ENCODE assay signal across 8 cellular contexts in the genomic region with DNA sequence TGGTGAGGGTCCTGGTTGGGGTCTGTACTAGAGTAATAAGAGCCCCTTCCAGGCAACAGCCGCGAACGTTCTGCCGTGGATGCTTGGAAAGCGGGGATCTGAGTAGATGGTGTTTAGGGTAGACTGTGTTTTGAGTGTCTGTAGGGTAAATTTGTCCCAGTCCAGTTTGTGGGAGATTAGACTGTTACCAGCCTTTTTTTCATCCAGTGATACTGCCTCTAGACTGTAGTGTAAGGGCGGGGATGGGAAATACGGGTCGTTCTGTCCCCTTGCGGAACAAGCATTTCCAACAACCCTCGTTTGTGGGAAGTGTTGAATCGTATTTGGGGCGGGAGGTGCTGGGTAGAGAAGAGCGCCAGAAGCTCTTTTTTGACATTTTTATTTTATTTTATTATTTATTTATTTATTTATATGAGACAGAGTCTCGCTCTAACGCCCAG. TPM values are rescaled to one million over a fixed set of nuclear protein-coding genes. Genes with fewer than 3 reads are reported as not detected.
DNase-seq lines count a peak whose midpoint lies in the region; ATAC-seq and TF ChIP-seq lines count a peak whose summit lies in the region.

No MANE protein-coding gene starts in this region.

- H3K27me3 ChIP-seq in A673 (replicated peaks; ENCODE audit: insufficient read depth, low read depth, low read length, poor library complexity) (no peaks in the 10 kb centered on the region), brain microvascular endothelial cell (replicated peaks) (no peaks in the 10 kb centered on the region)

- H3K36me3 ChIP-seq in A673 (ENCODE audit: insufficient read depth, low read length, poor library complexity, severe bottlenecking) = peaks cover 16% of the 10 kb centered on the region
- H3K36me3 ChIP-seq in brain microvascular endothelial cell (replicated peaks) = peaks cover 2% of the 10 kb centered on the region

- POLR2A ChIA-PET in A673 (lab: Charles Lee; ENCODE audit: low non-redundant PET) = no interaction called here

- TF ChIP-seq CTCF in A673 (conservative IDR thresholded peaks at IDR 0.05; ENCODE audit: low read depth, low read length) = no peak
- TF ChIP-seq CTCF in brain microvascular endothelial cell (IDR thresholded peaks at IDR 0.05; ENCODE audit: low read depth, low read length, missing control alignments) = no peak

- H3K4me3 ChIP-seq in A673 (ENCODE audit: low read depth, low read length, poor library complexity, severe bottlenecking) (peak overlapping the region; percentile 95), brain microvascular endothelial cell (ENCODE audit: low read depth, low read length) (peak overlapping the region; percentile 94)

- ATAC-seq in HG02852 (IDR thresholded peaks at IDR 0.05; ENCODE audit: unreplicated experiment) = peak; percentile 19
- peak; percentile 55 for ATAC-seq in stimulated activated naive CD8-positive, alpha-beta T cell treated with anti-CD3 and anti-CD28 coated beads, Interleukin-15, Interleukin-2, amounts not matched to agents 100 U/mL and 50 U/mL, for 24 hours

- DNase-seq in A673 (ENCODE audit: low spot score) (peak; percentile 66), GM04504 (ENCODE audit: low read depth) (peak; percentile 3), NCI-H748 treated with DMSO at 0.1 percent for 48 hours (lab: John Stamatoyannopoulos, UW) (peak; percentile 6), brain microvascular endothelial cell (peak; percentile 3), iris pigment epithelial cell (ENCODE audit: low read depth) (peak; percentile 9)
- no peak for DNase-seq in stimulated activated naive CD8-positive, alpha-beta T cell treated with anti-CD3 and anti-CD28 coated beads, Interleukin-15, Interleukin-2, amounts not matched to agents 100 U/mL and 50 U/mL, for 24 hours
- DNase-seq in central memory CD4-positive, alpha-beta T cell = no peak

- no peaks in the 10 kb centered on the region for H3K9me3 ChIP-seq in A673 (ENCODE audit: low read depth, low read length, poor library complexity, severe bottlenecking)

- intact Hi-C loops in A673 (cut with micrococcal nuclease; ENCODE audit: unreplicated experiment) = loop anchor here (5.0 kb wide), 1 partner anchor 103 kb away; no protein-coding TSS in a partner anchor

- CTCF ChIA-PET in A673 (lab: Charles Lee) = no interaction called here

- H3K4me1 ChIP-seq in A673 (ENCODE audit: insufficient read depth, low read length, poor library complexity, severe bottlenecking) = peaks cover 7% of the 10 kb centered on the region

- in situ Hi-C loops in brain microvascular endothelial cell (cut with HindIII; ENCODE audit: low pct_ligation_motif_present, low sequenced_read_pairs) = no loop called here

- H3K27ac ChIP-seq in A673 (ENCODE audit: low read depth, low read length, poor library complexity, severe bottlenecking) (peak overlapping the region; percentile 90), brain microvascular endothelial cell (peak overlapping the region; percentile 37)

- BruUV-seq in A673 (replicated peaks; lab: Mats Ljungman, UMichigan) = no TSS peak

RNA-seq across cellular contexts. Expression of gene HAUS2, which starts 0.4 kb away (rescaled TPM):
- 39.5 and 44.1 TPM in 2 replicates for total RNA-seq in A673 (2021)

RNA-seq across cellular contexts. Expression of gene LRRC57, which starts 0.5 kb away (rescaled TPM):
- 28.7 and 32.7 TPM in 2 replicates for total RNA-seq in A673 (2021)

RNA-seq across cellular contexts. Expression of gene STARD9, which starts 26.3 kb away (rescaled TPM):
- 12.0 and 16.4 TPM in 2 replicates for total RNA-seq in A673 (2021)

RNA-seq across cellular contexts. Expression of gene SNAP23, which starts 53.6 kb away (rescaled TPM):
- total RNA-seq in A673 (2021) = 112 and 124 TPM in 2 replicates

RNA-seq across cellular contexts. Expression of gene ZNF106, which starts 58.1 kb away (rescaled TPM):
- total RNA-seq in A673 (2021) = 98.1 and 102 TPM in 2 replicates

Comparison
In these comparisons a context has a peak if more than half of its experiments do, and no peak if none do; other contexts are left out.
1. DNase-seq: peak in A673 (single experiment), GM04504 (single experiment), NCI-H748 treated with DMSO at 0.1 percent for 48 hours (single experiment), brain microvascular endothelial cell (single experiment) and iris pigment epithelial cell (single experiment); none in stimulated activated naive CD8-positive, alpha-beta T cell treated with anti-CD3 and anti-CD28 coated beads, Interleukin-15, Interleukin-2, amounts not matched to agents 100 U/mL and 50 U/mL, for 24 hours (single experiment) and central memory CD4-positive, alpha-beta T cell (single experiment).